Comparison of ENCODE assay signal across 24 cellular contexts in genomic region chr12:28409892-28410291, GRCh38.
DNase-seq lines count a peak whose midpoint lies in the region; ATAC-seq lines count a peak whose summit lies in the region.
"Had no signal": no experiment of that assay in that cellular context is flagged by ENCODE, and none has a peak within 500 bp of the region (broad histone marks: within the 10 kb centered on the region; RNA-seq: fewer than 3 reads in every experiment).

No MANE protein-coding gene starts in this region.

- DNase-seq in EH (ENCODE audit: low read depth) (peak; percentile 15), LHCN-M2 (ENCODE audit: low read depth) (peak; percentile 5), dermis blood vessel endothelial cell (peak; percentile 1), foreskin melanocyte (peak; percentile 39), NCI-H345 (lab: John Stamatoyannopoulos, UW) (no peak), NCI-H2227 treated with DMSO at 0.1 percent for 48 hours (lab: John Stamatoyannopoulos, UW) (no peak), NCI-H2081 treated with DMSO at 0.1 percent for 48 hours (lab: John Stamatoyannopoulos, UW) (no peak)
- DNase-seq: activated CD4-positive, alpha-beta T cell treated with anti-CD3 and anti-CD28 coated beads, Interleukin-2, amount 50 U/mL, for 1 hour; activated naive CD4-positive, alpha-beta T cell treated with anti-CD3 and anti-CD28 coated beads, Interleukin-2, amount 10 ng/mL, durations not matched to agents 7 days and 5 days; BE2C; erythroblast; head of caudate nucleus; left colon; mesenchymal stem cell; NCI-H1105; NCI-H1930; NCI-H82; small intestine; substantia nigra; T-helper 9 cell had no signal

- no peak for ATAC-seq in HG02678 (IDR thresholded peaks at IDR 0.05; ENCODE audit: unreplicated experiment)
- ATAC-seq: A549, HCT116, left colon, SK-N-SH treated with all-trans-retinoic acid at 6 μM for 48 hours had no signal

Comparison
In these comparisons a context has a peak if more than half of its experiments do, and no peak if none do; other contexts are left out.
1. DNase-seq: peak in EH (single experiment), LHCN-M2 (single experiment), dermis blood vessel endothelial cell (single experiment) and foreskin melanocyte (single experiment); none in NCI-H345 (single experiment), NCI-H2227 treated with DMSO at 0.1 percent for 48 hours (single experiment) and NCI-H2081 treated with DMSO at 0.1 percent for 48 hours (single experiment).